In genomic region chr9:133528001-133528886, GRCh38 we compare ENCODE assay signal across 18 cellular contexts. TPM values are rescaled to one million over a fixed set of nuclear protein-coding genes. Genes with fewer than 3 reads are reported as not detected.
DNase-seq lines count a peak whose midpoint lies in the region; TF ChIP-seq lines count a peak whose summit lies in the region.
"Had no signal": no experiment of that assay in that cellular context is flagged by ENCODE, and none has a peak within 500 bp of the region (broad histone marks: within the 10 kb centered on the region; RNA-seq: fewer than 3 reads in every experiment).

No MANE protein-coding gene starts in this region.

- no peak overlapping the region for H3K23ac ChIP-seq in H9 (ENCODE audit: insufficient read length, low read depth, low read length)

- H3K23me2 ChIP-seq in H9 (ENCODE audit: insufficient read length, low read depth, low read length, poor library complexity, severe bottlenecking) = no peaks in the 10 kb centered on the region

- no peaks in the 10 kb centered on the region for H3K9me3 Mint-ChIP-seq in H9
- H3K9me3 Mint-ChIP-seq in activated naive CD8-positive, alpha-beta T cell treated with anti-CD3 and anti-CD28 coated beads for 36 hours = no peaks in the 10 kb centered on the region
- H3K9me3 Mint-ChIP-seq: CD8-positive, alpha-beta memory T cell; naive B cell; T-helper 1 cell treated with Interleukin-12 subunit alpha and Interleukin-12 subunit beta and Interleukin-4 antibody, amounts not matched to agents 30 μg/mL and 1 μg/mL, for 36 hours had no signal

- H3K36me3 ChIP-seq in liver (ENCODE audit: control insufficient read depth in 4 of 4, insufficient read depth in 3 of 4, low read depth in 1 of 4, low read length in 3 of 4) = no peaks in the 10 kb centered on the region
- H3K36me3 ChIP-seq: esophagus muscularis mucosa, suprapubic skin had no signal

- in situ Hi-C loops in GM13976 (cut with MboI; ENCODE audit: low sequenced_read_pairs, unreplicated experiment) = loop anchor here (25.0 kb wide), 1 partner anchor 209 kb away; the partner anchor contains the start of gene SARDH

- H3K4me1 Mint-ChIP-seq in H9 = peaks cover 28 to 49% of the 10 kb centered on the region in 2 experiments
- peaks cover 15% of the 10 kb centered on the region for H3K4me1 Mint-ChIP-seq in activated naive CD8-positive, alpha-beta T cell treated with anti-CD3 and anti-CD28 coated beads for 36 hours

- H4K91ac ChIP-seq in H9 (ENCODE audit: insufficient read length, low read depth, low read length) = no peak overlapping the region

- TF ChIP-seq CTCF in H9 (conservative IDR thresholded peaks at IDR 0.05) (no peak), liver (IDR thresholded peaks at IDR 0.05; ENCODE audit: low read depth, low read length, missing input control) (no peak), GM13976 (IDR thresholded peaks at IDR 0.05; ENCODE audit: borderline replicate concordance, control extremely low read depth, extremely low read depth, insufficient read depth, missing control alignments) (no peak)

- H3K27me3 Mint-ChIP-seq in H9 (ENCODE audit: low read depth) = peaks cover 19% of the 10 kb centered on the region
- no peaks in the 10 kb centered on the region for H3K27me3 Mint-ChIP-seq in activated naive CD8-positive, alpha-beta T cell treated with anti-CD3 and anti-CD28 coated beads for 36 hours

- H3K79me1 ChIP-seq in H9 (ENCODE audit: insufficient read depth, low read depth, low read length, poor library complexity, severe bottlenecking) = no peaks in the 10 kb centered on the region

- H2BK15ac ChIP-seq in H9 (ENCODE audit: low read depth, low read length) = 0 out of 2 replicates have a peak overlapping the region, but pooled peaks have one; percentile 15

- no peak overlapping the region for H2BK12ac ChIP-seq in H9 (ENCODE audit: insufficient read length, low read depth, low read length)

- WGBS in H9 (ENCODE audit: extremely low coverage, insufficient read length, low lambda C conversion rate) = no CpG with 5 or more reads among the region's 22 CpGs
- 84% methylated on average over 22 of the region's 22 CpGs for WGBS in liver

- H4K5ac ChIP-seq in H9 (ENCODE audit: insufficient read length, low read depth, low read length) = no peak overlapping the region

- H3K4me3 ChIP-seq in liver (ENCODE audit: low read depth in 1 of 3, low read length in 3 of 3) (no peak overlapping the region), skeletal muscle cell (ENCODE audit: low read depth, low read length) (peak overlapping the region; percentile 2)
- H3K4me3 ChIP-seq: lung, suprapubic skin had no signal

- H3K9me3 ChIP-seq in H9 (ENCODE audit: control insufficient read depth, low read depth, low read length) (no peaks in the 10 kb centered on the region), liver (ENCODE audit: control insufficient read depth in 4 of 4, low read length in 3 of 4) (no peaks in the 10 kb centered on the region)
- H3K9me3 ChIP-seq: esophagus muscularis mucosa, suprapubic skin had no signal

- H3K27me3 ChIP-seq in H9 (ENCODE audit: insufficient read depth, low read length) = no peaks in the 10 kb centered on the region
- no peaks in the 10 kb centered on the region for H3K27me3 ChIP-seq in liver (ENCODE audit: control insufficient read depth in 4 of 4, insufficient read depth in 4 of 4, low read length in 3 of 4)

- H3K4me1 ChIP-seq in H9 (ENCODE audit: insufficient read depth, low read length) (peaks cover 4% of the 10 kb centered on the region; the same call in 1 of the 2 replicates), liver (ENCODE audit: control insufficient read depth in 4 of 4, insufficient read depth in 4 of 4, low read length in 3 of 4) (peaks cover 0 to 37% (median 22%) of the 10 kb centered on the region in 4 donors)
- H3K4me1 ChIP-seq: parathyroid adenoma had no signal

- no peaks in the 10 kb centered on the region for H4K20me1 ChIP-seq in H9 (ENCODE audit: control insufficient read depth, insufficient read depth, insufficient read length)

- H3K36me3 Mint-ChIP-seq in H9 (ENCODE audit: insufficient read depth in 1 of 3, low read depth in 3 of 3) = no peaks in the 10 kb centered on the region; a peak in 1 of 7 replicates
- H3K36me3 Mint-ChIP-seq in activated naive CD8-positive, alpha-beta T cell treated with anti-CD3 and anti-CD28 coated beads for 36 hours = no peaks in the 10 kb centered on the region
- H3K36me3 Mint-ChIP-seq: CD8-positive, alpha-beta memory T cell; naive B cell had no signal

- no peak overlapping the region for H3K18ac ChIP-seq in H9 (ENCODE audit: insufficient read length, low read depth, low read length)

- no peak overlapping the region for H2BK5ac ChIP-seq in H9 (ENCODE audit: insufficient read length, low read length)

- no peak overlapping the region for H3K4me2 ChIP-seq in H9 (ENCODE audit: insufficient read depth, insufficient read length, low read length)

- H3K9ac ChIP-seq in H9 (ENCODE audit: extremely low read depth, insufficient read length, low read length) = no peak overlapping the region
- H3K9ac ChIP-seq in liver (ENCODE audit: low read depth in 1 of 2, low read length in 2 of 2) = no peak overlapping the region
- H3K9ac ChIP-seq: parathyroid adenoma had no signal

- H3K27ac Mint-ChIP-seq in H9 = no peak overlapping the region
- H3K27ac Mint-ChIP-seq in activated naive CD8-positive, alpha-beta T cell treated with anti-CD3 and anti-CD28 coated beads for 36 hours = no peak overlapping the region
- H3K27ac Mint-ChIP-seq: CD8-positive, alpha-beta memory T cell; naive B cell; T-helper 1 cell treated with Interleukin-12 subunit alpha and Interleukin-12 subunit beta and Interleukin-4 antibody, amounts not matched to agents 30 μg/mL and 1 μg/mL, for 36 hours had no signal

- no peak overlapping the region for H3K27ac ChIP-seq in H9 (ENCODE audit: insufficient read length, low read depth, low read length)
- peak overlapping the region; percentile 5 to 69 for H3K27ac ChIP-seq in liver (ENCODE audit: low read depth in 1 of 2, low read length in 2 of 2)
- H3K27ac ChIP-seq: parathyroid adenoma, suprapubic skin had no signal

- H2AFZ ChIP-seq in H9 (ENCODE audit: low read length) = no peak overlapping the region
- H2AFZ ChIP-seq: parathyroid adenoma had no signal

- no peak overlapping the region for H2BK20ac ChIP-seq in H9 (ENCODE audit: low read depth, low read length, poor library complexity, severe bottlenecking)

- H2AK5ac ChIP-seq in H9 (ENCODE audit: insufficient read length, low read length) = no peak overlapping the region

- H3K14ac ChIP-seq in H9 (ENCODE audit: insufficient read depth, low read length) = peak overlapping the region; percentile 60

- H3T11ph ChIP-seq in H9 (ENCODE audit: low read length) = no peak overlapping the region

- no peaks in the 10 kb centered on the region for H3K79me2 ChIP-seq in H9 (ENCODE audit: insufficient read depth, low read length)
- H3K79me2 ChIP-seq: parathyroid adenoma had no signal

- no peak overlapping the region for H3K56ac ChIP-seq in H9 (ENCODE audit: insufficient read length, low read depth, low read length)

- H4K8ac ChIP-seq in H9 (replicated peaks; ENCODE audit: insufficient read length, low read depth, low read length) = no peak overlapping the region

- peak overlapping the region in 1 of 2 experiments; percentile 27; a peak in 2 of 5 replicates for H3K4me3 Mint-ChIP-seq in H9
- H3K4me3 Mint-ChIP-seq in activated naive CD8-positive, alpha-beta T cell treated with anti-CD3 and anti-CD28 coated beads for 36 hours = no peak overlapping the region
- H3K4me3 Mint-ChIP-seq: CD8-positive, alpha-beta memory T cell; T-helper 1 cell treated with Interleukin-12 subunit alpha and Interleukin-12 subunit beta and Interleukin-4 antibody, amounts not matched to agents 30 μg/mL and 1 μg/mL, for 36 hours had no signal

- no peak overlapping the region for H3K4ac ChIP-seq in H9 (ENCODE audit: low read depth, low read length)

- TF ChIP-seq RAD21 in liver (IDR thresholded peaks at IDR 0.05) = no peak

- DNase-seq in H9 = no peak
- DNase-seq in SW480 (ENCODE audit: low spot score) = peak; percentile 33
- no peak for DNase-seq in skeletal muscle cell (ENCODE audit: low read depth)
- DNase-seq in SIG-M5 treated with dmso at 0.1 percent for 504 hours (lab: John Stamatoyannopoulos, UW; ENCODE audit: unreplicated experiment) = no peak
- no peak for DNase-seq in activated naive CD8-positive, alpha-beta T cell treated with anti-CD3 and anti-CD28 coated beads for 36 hours
- no peak for DNase-seq in GM13976 (ENCODE audit: low spot score)
- DNase-seq: activated CD4-positive, alpha-beta T cell treated with anti-CD3 and anti-CD28 coated beads, Interleukin-2, amount 50 U/mL, for 1 hour; amniotic stem cell; CD8-positive, alpha-beta memory T cell; central memory CD4-positive, alpha-beta T cell; effector CD4-positive, alpha-beta T cell; naive B cell had no signal

- H2BK120ac ChIP-seq in H9 (ENCODE audit: low read depth, low read length, poor library complexity, severe bottlenecking) = no peak overlapping the region

TF ChIP-seq in liver, 16 proteins besides CTCF, POLR2A, EP300 and RAD21 (continues in another document):
- TF ChIP-seq ATF3 (IDR thresholded peaks at IDR 0.05) = no peak
- TF ChIP-seq NR2F2 (IDR thresholded peaks at IDR 0.05) = no peak
- TF ChIP-seq SP1 (IDR thresholded peaks at IDR 0.05) = no peak
- TF ChIP-seq FOXA1 (IDR thresholded peaks at IDR 0.05) = no peak
- TF ChIP-seq RXRA (IDR thresholded peaks at IDR 0.05) = no peak
- TF ChIP-seq HNF4G (IDR thresholded peaks at IDR 0.05) = no peak
- TF ChIP-seq JUND (IDR thresholded peaks at IDR 0.05) = no peak
- TF ChIP-seq MAX (IDR thresholded peaks at IDR 0.05) = no peak
- no peak for TF ChIP-seq TAF1 (conservative IDR thresholded peaks at IDR 0.05)

RNA-seq across cellular contexts. Expression of gene MYMK, which starts 3.5 kb away (rescaled TPM):
- not detected in 2 replicates for total RNA-seq in H9 (2021)
- not detected for total RNA-seq in liver
- not detected for polyA plus RNA-seq in liver
- total RNA-seq in activated naive CD8-positive, alpha-beta T cell treated with anti-CD3 and anti-CD28 coated beads for 36 hours = not detected
- total RNA-seq: CD8-positive, alpha-beta memory T cell; esophagus muscularis mucosa; lung; suprapubic skin had no signal
- polyA plus RNA-seq: CD8-positive, alpha-beta memory T cell; lung had no signal

RNA-seq across cellular contexts. Expression of gene ADAMTSL2, which starts 6.3 kb away (rescaled TPM):
- total RNA-seq in H9 (2021) (0.61 and 0.86 TPM in 2 replicates), liver (10 to 100 TPM in 1 of 2 donors, 1 to 10 TPM in 1; 1.8 to 18.2 TPM)
- 10 to 100 TPM in 1 of 2 donors, 1 to 10 TPM in 1; 3.8 to 11.6 TPM for polyA plus RNA-seq in liver
- under 1 TPM; 0.29 to 0.34 TPM for total RNA-seq in activated naive CD8-positive, alpha-beta T cell treated with anti-CD3 and anti-CD28 coated beads for 36 hours
- total RNA-seq: CD8-positive, alpha-beta memory T cell had no signal
- polyA plus RNA-seq: CD8-positive, alpha-beta memory T cell had no signal

RNA-seq across cellular contexts. Expression of gene SLC2A6, which starts 49.3 kb away (rescaled TPM):
- total RNA-seq in H9 (2021) (18.7 and 19.5 TPM in 2 replicates), liver (1 to 10 TPM; 2.7 to 3.9 TPM)
- 1 to 10 TPM; 1.7 to 1.9 TPM for polyA plus RNA-seq in liver
- 1 to 10 TPM; 8.9 to 9.3 TPM for total RNA-seq in activated naive CD8-positive, alpha-beta T cell treated with anti-CD3 and anti-CD28 coated beads for 36 hours
